In genomic region chr19:14050961-14051360, GRCh38 we compare ENCODE assay signal across 6 cellular contexts. TPM values are rescaled to one million over a fixed set of nuclear protein-coding genes. Genes with fewer than 3 reads are reported as not detected.
"Had no signal": no experiment of that assay in that cellular context is flagged by ENCODE, and none has a peak within 500 bp of the region (broad histone marks: within the 10 kb centered on the region; RNA-seq: fewer than 3 reads in every experiment).

No MANE protein-coding gene starts in this region.

RNA-seq across cellular contexts. Expression of gene PALM3, which starts 10.9 kb away (rescaled TPM):
- total RNA-seq: NCI-H460 had no signal

RNA-seq across cellular contexts. Expression of gene RLN3, which starts 23.0 kb away (rescaled TPM):
- total RNA-seq: NCI-H460, PC-9, Peyer's patch, Right ventricle myocardium inferior, RPMI7951, SJCRH30 had no signal

RNA-seq across cellular contexts. Expression of gene C19orf67, which starts 34.6 kb away (rescaled TPM):
- total RNA-seq: NCI-H460, PC-9, Peyer's patch, Right ventricle myocardium inferior, RPMI7951, SJCRH30 had no signal
